In the genomic region with DNA sequence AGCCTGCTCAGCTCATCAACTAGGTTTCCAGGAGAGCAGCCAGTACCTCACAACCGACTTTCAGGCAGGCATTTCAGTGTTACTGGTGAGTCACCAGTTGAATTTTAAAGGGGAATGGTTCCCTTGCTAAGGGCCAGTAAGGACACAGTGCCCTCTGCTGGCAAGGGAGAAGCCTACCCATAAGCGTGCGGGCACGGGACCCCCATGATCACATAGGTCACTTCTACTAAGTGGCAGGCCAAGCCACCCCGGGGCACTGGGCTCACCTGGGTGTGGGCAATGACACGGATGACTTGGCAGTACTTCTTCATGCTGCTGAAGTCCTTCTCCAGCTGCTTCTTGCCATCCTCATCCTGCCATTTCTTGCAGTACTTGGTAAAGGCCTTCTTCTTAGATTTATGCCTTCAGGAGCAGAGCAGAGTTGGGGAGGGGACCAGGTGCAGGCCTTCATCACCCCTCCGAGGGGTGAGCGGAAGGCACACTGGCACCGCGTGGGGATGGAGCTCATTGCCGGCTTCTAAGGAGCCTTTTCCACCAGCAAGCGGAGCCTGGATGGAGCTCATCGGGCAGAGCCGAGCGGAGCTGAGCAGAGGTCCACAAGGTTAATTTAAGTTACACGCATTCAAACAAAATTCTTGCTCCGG, we compare ENCODE assay signal across 8 cellular contexts.
A peak's percentile ranks its signal among the peaks of the same experiment; 100 is the strongest.
DNase-seq lines count a peak whose midpoint lies in the region; ATAC-seq, FAIRE-seq and TF ChIP-seq lines count a peak whose summit lies in the region.

No MANE protein-coding gene starts in this region.

- peaks cover 76% of the 10 kb centered on the region for H3K36me3 Mint-ChIP-seq in nephron (ENCODE audit: low read depth)

- H3K27me3 ChIP-seq in HL-60 (ENCODE audit: insufficient read depth, poor library complexity, severe bottlenecking): no peaks in the 10 kb centered on the region

- peak overlapping the region; percentile 95; the same call in 1 of the 2 replicates for H3K27ac ChIP-seq in HL-60 (replicated peaks)

- ATAC-seq in HG03432 (IDR thresholded peaks at IDR 0.05; ENCODE audit: unreplicated experiment): no peak

- peak overlapping the region in 2 of 3 experiments; percentile 18 to 100 for H3K27ac Mint-ChIP-seq in nephron

- H3K4me3 Mint-ChIP-seq in nephron: peak overlapping the region; percentile 99 to 100 (median 100)

- H3K4me1 Mint-ChIP-seq in nephron: peaks cover 35% of the 10 kb centered on the region

- peak overlapping the region; percentile 83 for H3K4me3 ChIP-seq in HL-60 (replicated peaks; ENCODE audit: insufficient read depth, low read length)

- peak; percentile 79 for FAIRE-seq in RCC 7860 (lab: Jason Lieb, UNC)

- no peaks in the 10 kb centered on the region for H3K9me3 Mint-ChIP-seq in nephron

- DNase-seq in C1 segment of cervical spinal cord (lab: John Stamatoyannopoulos, UW): peak in 11 of 14 donors; percentile 29 to 66 (median 50)
- peak; percentile 70 to 79 for DNase-seq in HL-60 (ENCODE audit: low read depth in 1 of 2, low spot score in 1 of 2)
- DNase-seq in RCC 7860 (ENCODE audit: low spot score): peak; percentile 92
- DNase-seq in activated T-cell treated with anti-CD3 and anti-CD28 coated beads, Interleukin-2, amount 50 U/mL, for 48 hours: peak; percentile 85 to 86
- DNase-seq in fibroblast of gingiva (ENCODE audit: low read depth): peak; percentile 90
- peak; percentile 79 for DNase-seq in stimulated activated naive CD4-positive, alpha-beta T cell treated with Interleukin-2 at 50 U/mL for 16 hours (lab: John Stamatoyannopoulos, UW)

- TF ChIP-seq CTCF in HL-60 (IDR thresholded peaks at IDR 0.05; ENCODE audit: insufficient read depth, low read length) (peak; percentile 81), nephron (IDR thresholded peaks at IDR 0.05; ENCODE audit: unreplicated experiment in 3 of 3) (peak; percentile 72 to 80 (median 76))

- no peaks in the 10 kb centered on the region for H3K27me3 Mint-ChIP-seq in nephron (ENCODE audit: low read depth)
